7 cellular contexts compared by ENCODE assay signal in the genomic region with DNA sequence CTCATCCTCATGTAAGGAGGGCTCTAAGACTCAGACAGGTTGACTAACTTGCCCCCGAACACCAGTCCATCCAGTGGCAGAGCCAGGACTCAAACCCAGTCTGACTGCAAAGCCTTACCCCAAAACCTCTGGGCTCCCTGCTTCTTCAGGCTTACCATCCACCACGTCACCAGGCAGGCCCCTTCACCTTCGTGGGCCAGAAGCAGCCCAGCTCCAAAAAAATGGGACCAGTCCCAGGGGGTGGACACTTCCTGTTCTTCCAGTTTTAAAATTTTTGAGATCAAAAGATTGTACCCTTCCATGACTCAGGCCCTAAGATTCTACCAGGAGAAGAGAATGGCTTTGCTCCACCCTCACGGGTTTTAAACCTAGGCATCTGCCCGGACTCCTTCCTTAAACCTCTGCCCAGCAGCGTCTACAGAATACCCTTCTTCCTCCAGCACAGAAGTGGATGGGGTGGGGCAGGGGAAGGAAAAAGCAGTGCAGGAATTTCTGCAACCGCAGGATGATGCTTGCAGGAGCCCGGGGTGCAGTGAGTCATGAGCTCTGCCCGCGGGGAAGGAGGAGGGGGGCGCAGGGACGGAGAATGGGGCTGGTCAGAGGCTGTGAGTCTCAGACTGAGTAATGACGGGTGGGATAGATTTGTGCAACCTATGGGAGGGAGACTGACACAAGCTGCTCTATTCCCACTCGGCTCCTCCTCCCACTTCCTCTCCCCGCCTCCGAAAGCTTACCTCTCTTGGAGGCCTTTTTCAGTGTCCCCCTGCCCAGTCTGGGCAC. TPM values are rescaled to one million over a fixed set of nuclear protein-coding genes. Genes with fewer than 3 reads are reported as not detected.
A peak's percentile ranks its signal among the peaks of the same experiment; 100 is the strongest.
DNase-seq lines count a peak whose midpoint lies in the region; ATAC-seq and TF ChIP-seq lines count a peak whose summit lies in the region.

No MANE protein-coding gene starts in this region.

- no peaks in the 10 kb centered on the region for H3K9me3 ChIP-seq in esophagus (ENCODE audit: control insufficient read depth in 2 of 2, insufficient read depth in 1 of 2, low read depth in 1 of 2, low read length in 1 of 2)

- POLR2A ChIA-PET in T-cell (lab: Charles Lee) = no interaction called here

- H3K4me1 Mint-ChIP-seq in T-cell (peaks cover 49 to 68% (median 52%) of the 10 kb centered on the region in 3 donors), neural crest cell (peaks cover 68% of the 10 kb centered on the region)

- H3K27me3 Mint-ChIP-seq in T-cell (no peaks in the 10 kb centered on the region), neural crest cell (ENCODE audit: low read depth) (no peaks in the 10 kb centered on the region)

- WGBS in esophagus, 2 donors = 15 to 24% methylated on average over 16 of the region's 16 CpGs

- H3K4me3 Mint-ChIP-seq in T-cell (no peak overlapping the region), neural crest cell (peak overlapping the region; percentile 66)

- no peak for TF ChIP-seq CTCF in neural crest cell (conservative IDR thresholded peaks at IDR 0.05)

- no peaks in the 10 kb centered on the region for H3K27me3 ChIP-seq in esophagus (ENCODE audit: control insufficient read depth in 1 of 2, insufficient read depth in 2 of 2, low read length in 2 of 2)

- H3K4me3 ChIP-seq in esophagus (ENCODE audit: low read depth in 1 of 2, low read length in 2 of 2) = peak overlapping the region; percentile 26 to 44

- no peaks in the 10 kb centered on the region for H3K9me3 Mint-ChIP-seq in T-cell
- no peaks in the 10 kb centered on the region for H3K9me3 Mint-ChIP-seq in neural crest cell

- DNase-seq in HPDE6-E6E7 (ENCODE audit: extremely low spot score) = peak; percentile 97
- DNase-seq in T-cell = peak in 1 of 34 experiments; percentile 50
- no peak for DNase-seq in neural crest cell (ENCODE audit: low read depth, low spot score)
- DNase-seq in NCI-H2171 (lab: John Stamatoyannopoulos, UW) = no peak
- no peak for DNase-seq in NCI-H2081 treated with DMSO at 0.1 percent for 48 hours (lab: John Stamatoyannopoulos, UW)

- peaks cover 5 to 35% of the 10 kb centered on the region in 2 donors for H3K36me3 ChIP-seq in esophagus (ENCODE audit: control insufficient read depth in 2 of 2, insufficient read depth in 2 of 2, low read length in 1 of 2)

- CTCF ChIA-PET in T-cell (lab: Charles Lee) = no interaction called here

- ATAC-seq in T-cell (replicated peaks in 1 of 4) = no peak
- ATAC-seq in GM21825 (IDR thresholded peaks at IDR 0.05; ENCODE audit: unreplicated experiment) = no peak

- H3K36me3 Mint-ChIP-seq in T-cell (peaks cover 4% of the 10 kb centered on the region), neural crest cell (ENCODE audit: low read depth) (no peaks in the 10 kb centered on the region)

- H3K27ac ChIP-seq in esophagus (ENCODE audit: low read depth in 2 of 2, low read length in 1 of 2) = peak overlapping the region; percentile 94 to 100

- peaks cover 21 to 56% of the 10 kb centered on the region in 2 donors for H3K4me1 ChIP-seq in esophagus (ENCODE audit: control insufficient read depth in 2 of 2, insufficient read depth in 2 of 2, low read length in 1 of 2)

- H3K27ac Mint-ChIP-seq in T-cell (peak overlapping the region; percentile 65 to 93), neural crest cell (ENCODE audit: unreplicated experiment) (peak overlapping the region; percentile 29)

RNA-seq across cellular contexts. Expression of gene STXBP1, which starts 50.4 kb away (rescaled TPM):
- 10 to 100 TPM in 4 of 5 donors, 1 to 10 TPM in 1; 3.8 to 18.2 (median 17.3) TPM for total RNA-seq in T-cell
- 1 to 10 TPM; 4.7 to 7.1 TPM for polyA plus RNA-seq in esophagus
- total RNA-seq in neural crest cell = 53.3 and 56.1 TPM in 2 replicates
